ENCODE assay signal across 7 cellular contexts in the genomic region with DNA sequence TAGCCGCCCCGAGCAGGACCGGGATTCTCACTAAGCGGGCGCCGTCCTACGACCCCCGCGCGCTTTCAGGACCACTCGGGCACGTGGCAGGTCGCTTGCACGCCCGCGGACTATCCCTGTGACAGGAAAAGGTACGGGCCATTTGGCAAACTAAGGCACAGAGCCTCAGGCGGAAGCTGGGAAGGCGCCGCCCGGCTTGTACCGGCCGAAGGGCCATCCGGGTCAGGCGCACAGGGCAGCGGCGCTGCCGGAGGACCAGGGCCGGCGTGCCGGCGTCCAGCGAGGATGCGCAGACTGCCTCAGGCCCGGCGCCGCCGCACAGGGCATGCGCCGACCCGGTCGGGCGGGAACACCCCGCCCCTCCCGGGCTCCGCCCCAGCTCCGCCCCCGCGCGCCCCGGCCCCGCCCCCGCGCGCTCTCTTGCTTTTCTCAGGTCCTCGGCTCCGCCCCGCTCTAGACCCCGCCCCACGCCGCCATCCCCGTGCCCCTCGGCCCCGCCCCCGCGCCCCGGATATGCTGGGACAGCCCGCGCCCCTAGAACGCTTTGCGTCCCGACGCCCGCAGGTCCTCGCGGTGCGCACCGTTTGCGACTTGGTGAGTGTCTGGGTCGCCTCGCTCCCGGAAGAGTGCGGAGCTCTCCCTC. TPM values are rescaled to one million over a fixed set of nuclear protein-coding genes. Genes with fewer than 3 reads are reported as not detected.
DNase-seq lines count a peak whose midpoint lies in the region; ATAC-seq and TF ChIP-seq lines count a peak whose summit lies in the region.

A gene (plus strand): TSS at position 539 of the 643 bp plus-strand sequence.

- no peaks in the 10 kb centered on the region for H3K4me1 ChIP-seq in endodermal cell (ENCODE audit: control insufficient read depth, insufficient read depth, low read length)

- no peaks in the 10 kb centered on the region for H3K27me3 ChIP-seq in endodermal cell (ENCODE audit: control insufficient read depth, insufficient read depth, low read length, poor library complexity, severe bottlenecking)

- no peak within 1 kb of the TSS for H3K27ac ChIP-seq in endodermal cell (ENCODE audit: low read depth, low read length)

- no peaks in the 10 kb centered on the region for H3K9me3 ChIP-seq in endodermal cell (ENCODE audit: control insufficient read depth, low read length)

- peak; percentile 64 for ATAC-seq in GM18508 (IDR thresholded peaks at IDR 0.05; ENCODE audit: insufficient read depth, unreplicated experiment)
- ATAC-seq in HG02852 (IDR thresholded peaks at IDR 0.05; ENCODE audit: unreplicated experiment), result peak; percentile 91

- DNase-seq in NCI-H526 treated with DMSO at 0.1 percent for 48 hours (lab: John Stamatoyannopoulos, UW) (peak; percentile 22), endodermal cell (peak; percentile 98), mesothelial cell of epicardium (ENCODE audit: low spot score in 2 of 2, unreplicated experiment in 2 of 2) (peak; percentile 96)
- DNase-seq in activated CD8-positive, alpha-beta memory T cell treated with anti-CD3 and anti-CD28 coated beads, Interleukin-2, amount 50 U/mL, for 24 hours (ENCODE audit: extremely low read depth), result peak; percentile 91
- peak; percentile 96 for DNase-seq in stimulated activated CD8-positive, alpha-beta memory T cell treated with anti-CD3 and anti-CD28 coated beads, Interleukin-15, amount 100 ng/mL, for 24 hours (ENCODE audit: low read depth)

- TF ChIP-seq CTCF in endodermal cell (conservative IDR thresholded peaks at IDR 0.05) (no peak), mesothelial cell of epicardium (IDR thresholded peaks at IDR 0.05; ENCODE audit: unreplicated experiment) (no peak)

- H3K36me3 Mint-ChIP-seq in endodermal cell (ENCODE audit: low read depth) (peaks cover 19% of the 10 kb centered on the region), mesothelial cell of epicardium (peaks cover 11% of the 10 kb centered on the region)

- WGBS in endodermal cell (ENCODE audit: insufficient coverage in 1 of 2, insufficient read length in 1 of 2), 2 experiments, result 19 to 51% methylated on average over 30 to 83 of the region's 83 CpGs

- H3K27ac Mint-ChIP-seq in endodermal cell (peak within 1 kb of the TSS; percentile 44), mesothelial cell of epicardium (peak within 1 kb of the TSS; percentile 81)

- H3K4me1 Mint-ChIP-seq in endodermal cell, result peaks cover 5% of the 10 kb centered on the region
- H3K4me1 Mint-ChIP-seq in mesothelial cell of epicardium, result peaks cover 21% of the 10 kb centered on the region

- H3K4me3 Mint-ChIP-seq in endodermal cell, result peak within 1 kb of the TSS; percentile 63
- H3K4me3 Mint-ChIP-seq in mesothelial cell of epicardium, result peak within 1 kb of the TSS; percentile 75

- H3K27me3 Mint-ChIP-seq in endodermal cell (ENCODE audit: insufficient read depth), result peaks cover 10% of the 10 kb centered on the region
- H3K27me3 Mint-ChIP-seq in mesothelial cell of epicardium (ENCODE audit: low read depth), result no peaks in the 10 kb centered on the region

- no peaks in the 10 kb centered on the region for H3K36me3 ChIP-seq in endodermal cell (ENCODE audit: control insufficient read depth, insufficient read depth, low read length)

- no peaks in the 10 kb centered on the region for H3K9me3 Mint-ChIP-seq in endodermal cell
- no peaks in the 10 kb centered on the region for H3K9me3 Mint-ChIP-seq in mesothelial cell of epicardium

- H3K9ac ChIP-seq in endodermal cell (ENCODE audit: extremely low read depth, low read length, poor library complexity, severe bottlenecking), result peak within 1 kb of the TSS; percentile 15

- H3K4me3 ChIP-seq in endodermal cell (ENCODE audit: low read length), result peak within 1 kb of the TSS; percentile 83

RNA-seq across cellular contexts. Expression of the gene that starts here (rescaled TPM):
- total RNA-seq in endodermal cell, result 10 to 100 TPM; 28.6 to 33.7 TPM
- 16.4 TPM for polyA plus RNA-seq in endodermal cell (2013, experiment 1 of 2)
- polyA plus RNA-seq in endodermal cell (2013, experiment 2 of 2), result 15.1 TPM
- 32.0 to 36.3 TPM (median 35.7 TPM) in 3 replicates for total RNA-seq in mesothelial cell of epicardium

Comparison
In these comparisons a context has a peak if more than half of its experiments do, and no peak if none do; other contexts are left out.
1. DNase-seq: peak in every context shown above with its lines; median percentile 98 in endodermal cell; 96 in mesothelial cell of epicardium; 96 in stimulated activated CD8-positive, alpha-beta memory T cell treated with anti-CD3 and anti-CD28 coated beads, Interleukin-15, amount 100 ng/mL, for 24 hours; 91 in activated CD8-positive, alpha-beta memory T cell treated with anti-CD3 and anti-CD28 coated beads, Interleukin-2, amount 50 U/mL, for 24 hours; 22 in NCI-H526 treated with DMSO at 0.1 percent for 48 hours.